17 cellular contexts compared by ENCODE assay signal in genomic region chrX:68839771-68840170, GRCh38. TPM values are rescaled to one million over a fixed set of nuclear protein-coding genes. Genes with fewer than 3 reads are reported as not detected.
DNase-seq lines count a peak whose midpoint lies in the region; ATAC-seq and TF ChIP-seq lines count a peak whose summit lies in the region.
"Had no signal": no experiment of that assay in that cellular context is flagged by ENCODE, and none has a peak within 500 bp of the region (broad histone marks: within the 10 kb centered on the region; RNA-seq: fewer than 3 reads in every experiment).

No MANE protein-coding gene starts in this region.

- H3K27me3 Mint-ChIP-seq in natural killer cell treated with Interleukin-12 subunit alpha and Interleukin-12 subunit beta and Interleukin-15 and Interleukin-18, amount 100 ng/mL, for 72 hours = no peaks in the 10 kb centered on the region
- H3K27me3 Mint-ChIP-seq in natural killer cell (ENCODE audit: low read depth in 2 of 2) = no peaks in the 10 kb centered on the region
- H3K27me3 Mint-ChIP-seq: CD4-positive, alpha-beta T cell had no signal

- no peak for ATAC-seq in natural killer cell treated with Interleukin-12 subunit alpha and Interleukin-12 subunit beta and Interleukin-15 and Interleukin-18, amount 100 ng/mL, for 72 hours
- ATAC-seq in natural killer cell = no peak
- no peak for ATAC-seq in GM19397 (IDR thresholded peaks at IDR 0.05; ENCODE audit: unreplicated experiment)
- ATAC-seq: A549, HepG2 had no signal

- H3K36me3 Mint-ChIP-seq in natural killer cell treated with Interleukin-12 subunit alpha and Interleukin-12 subunit beta and Interleukin-15 and Interleukin-18, amount 100 ng/mL, for 72 hours = no peaks in the 10 kb centered on the region
- H3K36me3 Mint-ChIP-seq in natural killer cell = no peaks in the 10 kb centered on the region

- peaks cover 0 to 4% of the 10 kb centered on the region in 2 donors for H3K4me1 Mint-ChIP-seq in natural killer cell treated with Interleukin-12 subunit alpha and Interleukin-12 subunit beta and Interleukin-15 and Interleukin-18, amount 100 ng/mL, for 72 hours (ENCODE audit: low read depth in 2 of 2)
- peaks cover 0 to 6% of the 10 kb centered on the region in 2 donors for H3K4me1 Mint-ChIP-seq in natural killer cell

- DNase-seq in natural killer cell treated with Interleukin-12 subunit alpha and Interleukin-12 subunit beta and Interleukin-15 and Interleukin-18, amount 100 ng/mL, for 72 hours (ENCODE audit: low spot score) = peak; percentile 13
- DNase-seq in natural killer cell = no peak
- DNase-seq in mesenteric fat pad (ENCODE audit: low spot score) = peak; percentile 82
- DNase-seq in posterior vena cava (ENCODE audit: low spot score) = peak; percentile 51
- no peak for DNase-seq in NAMALWA (ENCODE audit: low spot score)
- no peak for DNase-seq in iPS-NIHi7 (ENCODE audit: extremely low spot score)
- DNase-seq in RKO (ENCODE audit: low spot score) = no peak
- DNase-seq: AML-193; Caco-2; CD4-positive, alpha-beta T cell; DMS153; DMS79; GF-D8; H9 had no signal

- TF ChIP-seq CTCF in natural killer cell (IDR thresholded peaks at IDR 0.05) = no peak

- H3K27ac Mint-ChIP-seq in natural killer cell treated with Interleukin-12 subunit alpha and Interleukin-12 subunit beta and Interleukin-15 and Interleukin-18, amount 100 ng/mL, for 72 hours = no peak overlapping the region
- H3K27ac Mint-ChIP-seq in natural killer cell = no peak overlapping the region
- H3K27ac Mint-ChIP-seq: CD4-positive, alpha-beta T cell; H9 had no signal

- H3K4me3 Mint-ChIP-seq in natural killer cell treated with Interleukin-12 subunit alpha and Interleukin-12 subunit beta and Interleukin-15 and Interleukin-18, amount 100 ng/mL, for 72 hours = no peak overlapping the region
- no peak overlapping the region for H3K4me3 Mint-ChIP-seq in natural killer cell
- H3K4me3 Mint-ChIP-seq: CD4-positive, alpha-beta T cell; H9 had no signal

- intact Hi-C loops in natural killer cell (cut with micrococcal nuclease) (no loop called here), posterior vena cava (cut with DNase I) (loop anchor here in 1 of 2 donors (5.0 kb wide), 1 partner anchor 83 kb away; no protein-coding TSS in a partner anchor)

- H3K9me3 Mint-ChIP-seq in natural killer cell treated with Interleukin-12 subunit alpha and Interleukin-12 subunit beta and Interleukin-15 and Interleukin-18, amount 100 ng/mL, for 72 hours = no peaks in the 10 kb centered on the region
- H3K9me3 Mint-ChIP-seq in natural killer cell = no peaks in the 10 kb centered on the region
- H3K9me3 Mint-ChIP-seq: CD4-positive, alpha-beta T cell had no signal

RNA-seq across cellular contexts. Expression of gene EFNB1, which starts 10.9 kb away (rescaled TPM):
- total RNA-seq in natural killer cell treated with Interleukin-12 subunit alpha and Interleukin-12 subunit beta and Interleukin-15 and Interleukin-18, amount 100 ng/mL, for 72 hours = 1 to 10 TPM; 3.4 to 3.9 TPM
- total RNA-seq in natural killer cell (1 to 10 TPM; 3.2 to 4.7 (median 3.3) TPM), mesenteric fat pad (78.9 TPM), posterior vena cava (10 to 100 TPM; 18.9 to 26.4 TPM)

Comparison
In these comparisons a context has a peak if more than half of its experiments do, and no peak if none do; other contexts are left out.
1. DNase-seq: peak in natural killer cell treated with Interleukin-12 subunit alpha and Interleukin-12 subunit beta and Interleukin-15 and Interleukin-18, amount 100 ng/mL, for 72 hours (single experiment), mesenteric fat pad (single experiment) and posterior vena cava (single experiment); none in natural killer cell (single experiment), NAMALWA (single experiment), iPS-NIHi7 (single experiment) and RKO (single experiment).